In genomic region chr11:86374121-86374520, GRCh38 we compare ENCODE assay signal across 1 cellular context.
TF ChIP-seq lines count a peak whose summit lies in the region.

No MANE protein-coding gene starts in this region.

TF ChIP-seq in HepG2, 621 proteins besides CTCF, POLR2A, EP300 and RAD21 (continued from another document):
- TF ChIP-seq ZNF704 (CRISPR knock-in tag; IDR thresholded peaks at IDR 0.05; ENCODE audit: borderline replicate concordance) (no peak), MLLT10 (CRISPR knock-in tag; IDR thresholded peaks at IDR 0.05) (no peak), HES4 (CRISPR knock-in tag; IDR thresholded peaks at IDR 0.05; ENCODE audit: borderline replicate concordance) (no peak), SOX5 (CRISPR knock-in tag; IDR thresholded peaks at IDR 0.05; ENCODE audit: borderline replicate concordance) (no peak), RXRB (CRISPR knock-in tag; IDR thresholded peaks at IDR 0.05; ENCODE audit: borderline replicate concordance) (no peak)
